ENCODE assay signal across 8 cellular contexts in the genomic region with DNA sequence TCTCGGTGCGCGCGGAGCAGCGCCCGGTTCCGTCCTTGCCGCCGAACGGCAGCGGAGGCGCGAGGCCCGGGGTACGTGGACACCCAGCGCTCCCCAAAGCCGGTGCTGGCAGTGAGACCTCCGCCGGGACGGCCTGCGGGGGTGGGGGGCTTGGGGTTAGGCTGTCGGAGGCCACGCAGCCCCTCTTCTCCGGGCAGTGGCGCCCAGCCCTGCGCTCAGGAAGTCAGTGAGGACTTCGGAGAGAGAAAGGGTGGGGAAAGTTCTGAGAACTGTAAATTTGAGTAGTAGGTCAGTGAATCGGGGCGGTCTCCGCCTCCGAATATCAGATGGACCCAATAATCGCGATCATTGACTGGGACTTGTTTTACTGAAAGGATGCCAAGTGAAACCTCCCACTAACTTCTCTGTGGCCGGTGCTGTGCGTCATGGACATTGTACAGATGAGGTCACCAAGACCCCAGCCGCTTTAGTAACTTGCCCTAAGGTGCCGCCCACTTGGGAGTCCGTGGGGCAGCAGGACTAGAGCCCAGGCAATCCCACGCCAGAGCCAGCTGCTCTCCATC. TPM values are rescaled to one million over a fixed set of nuclear protein-coding genes. Genes with fewer than 3 reads are reported as not detected.
DNase-seq lines count a peak whose midpoint lies in the region; ATAC-seq lines count a peak whose summit lies in the region.

No MANE protein-coding gene starts in this region.

- no peaks in the 10 kb centered on the region for H3K36me3 ChIP-seq in ectodermal cell (ENCODE audit: control insufficient read depth, insufficient read depth, low read length)

- no peaks in the 10 kb centered on the region for H3K27me3 Mint-ChIP-seq in memory B cell

- H3K27ac Mint-ChIP-seq in memory B cell: peak overlapping the region; percentile 92

- peaks cover 37% of the 10 kb centered on the region for H3K4me1 Mint-ChIP-seq in memory B cell

- H3K9me3 Mint-ChIP-seq in memory B cell: no peaks in the 10 kb centered on the region

- peak; percentile 82 for DNase-seq in HS-5 (ENCODE audit: low read depth)
- peak; percentile 49 to 54 for DNase-seq in activated CD4-positive, alpha-beta T cell treated with anti-CD3 and anti-CD28 coated beads for 4 hours
- DNase-seq in memory B cell (ENCODE audit: low spot score in 2 of 2): peak in 1 of 2 donors; percentile 29
- DNase-seq in stimulated activated CD8-positive, alpha-beta memory T cell treated with anti-CD3 and anti-CD28 coated beads, Interleukin-7, amount 100 ng/mL, for 4 hours (ENCODE audit: low read depth in 2 of 2): peak; percentile 29 to 46
- DNase-seq in hippocampal formation (lab: John Stamatoyannopoulos, UW): no peak

- peak overlapping the region; percentile 90 for H3K4me3 Mint-ChIP-seq in memory B cell

- H3K27me3 ChIP-seq in ectodermal cell (ENCODE audit: control insufficient read depth, insufficient read depth, low read length, poor library complexity, severe bottlenecking): peaks cover 37% of the 10 kb centered on the region

- 3 to 4% methylated on average over 39 of the region's 39 CpGs for WGBS in ectodermal cell, 2 experiments

- no peaks in the 10 kb centered on the region for H3K4me1 ChIP-seq in ectodermal cell (ENCODE audit: control insufficient read depth, insufficient read depth, low read length)

- peak overlapping the region; percentile 73 for H3K4me3 ChIP-seq in ectodermal cell (ENCODE audit: insufficient read depth, low read depth, low read length)

- H3K27ac ChIP-seq in ectodermal cell (ENCODE audit: insufficient read depth, low read depth, low read length, poor library complexity, severe bottlenecking): no peak overlapping the region

- H3K36me3 Mint-ChIP-seq in memory B cell: no peaks in the 10 kb centered on the region

- peak; percentile 23 for ATAC-seq in GM18909 (IDR thresholded peaks at IDR 0.05; ENCODE audit: poor library complexity, unreplicated experiment)
- ATAC-seq in memory B cell (ENCODE audit: low read depth): peak; percentile 42
- ATAC-seq in GM21717 (IDR thresholded peaks at IDR 0.05; ENCODE audit: unreplicated experiment): no peak

- no peaks in the 10 kb centered on the region for H3K9me3 ChIP-seq in ectodermal cell (ENCODE audit: control insufficient read depth, low read length)

RNA-seq across cellular contexts. Expression of a gene that starts 0.5 kb away (rescaled TPM):
- polyA plus RNA-seq in ectodermal cell (2013, experiment 1 of 4): 11.5 TPM
- polyA plus RNA-seq in ectodermal cell (2013, experiment 2 of 4): 8.2 TPM
- 7.7 TPM for polyA plus RNA-seq in ectodermal cell (2013, experiment 3 of 4)
- polyA plus RNA-seq in ectodermal cell (2013, experiment 4 of 4): 6.6 TPM

RNA-seq across cellular contexts. Expression of a gene that starts 45.7 kb away (rescaled TPM):
- 53.3 TPM for polyA plus RNA-seq in ectodermal cell (2013, experiment 1 of 4)
- 56.2 TPM for polyA plus RNA-seq in ectodermal cell (2013, experiment 2 of 4)
- 51.2 TPM for polyA plus RNA-seq in ectodermal cell (2013, experiment 3 of 4)
- polyA plus RNA-seq in ectodermal cell (2013, experiment 4 of 4): 54.8 TPM

Comparison
In these comparisons a context has a peak if more than half of its experiments do, and no peak if none do; other contexts are left out.
1. DNase-seq: peak in HS-5 (single experiment), activated CD4-positive, alpha-beta T cell treated with anti-CD3 and anti-CD28 coated beads for 4 hours (2 of 2) and stimulated activated CD8-positive, alpha-beta memory T cell treated with anti-CD3 and anti-CD28 coated beads, Interleukin-7, amount 100 ng/mL, for 4 hours (2 of 2); none in hippocampal formation (0 of 2).